Comparison of ENCODE assay signal across 8 cellular contexts in the genomic region with DNA sequence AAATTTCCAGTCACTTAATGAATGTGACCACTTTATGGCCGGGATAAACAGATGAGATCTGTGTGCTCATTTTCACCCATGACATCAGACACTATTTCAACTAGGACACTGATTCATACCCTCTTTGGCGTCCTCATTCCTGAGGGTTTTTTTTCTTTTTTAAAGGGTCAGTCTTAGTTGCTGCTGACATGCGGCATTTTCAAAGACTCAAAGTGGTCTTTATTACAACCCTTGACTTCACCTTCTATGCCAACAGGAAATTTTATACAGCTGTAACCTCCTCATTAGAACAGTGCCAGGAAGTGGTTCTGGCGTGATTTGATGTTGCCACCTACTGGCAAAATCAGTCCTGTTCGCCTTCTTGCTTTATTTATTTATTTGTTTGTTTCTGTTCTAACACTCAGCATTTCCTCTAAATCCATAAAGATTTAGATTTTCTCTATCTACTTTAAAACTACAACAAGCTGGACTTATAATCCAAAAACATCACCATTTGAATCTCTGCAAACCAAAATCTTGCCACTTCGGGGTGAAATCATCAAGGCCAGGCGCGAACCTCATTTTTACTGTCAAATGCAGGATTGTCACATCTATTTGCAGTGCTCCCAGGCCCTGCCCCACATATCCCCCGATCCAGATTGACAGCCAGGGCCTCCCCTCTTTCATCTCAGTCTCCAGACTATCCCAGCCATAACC.
A peak's percentile ranks its signal among the peaks of the same experiment; 100 is the strongest.
DNase-seq lines count a peak whose midpoint lies in the region; ATAC-seq and TF ChIP-seq lines count a peak whose summit lies in the region.

No MANE protein-coding gene starts in this region.

- H3K4me1 Mint-ChIP-seq in stimulated activated naive CD8-positive, alpha-beta T cell treated with anti-CD3 and anti-CD28 coated beads, Interleukin-15, amount 100 ng/mL, for 72 hours = no peaks in the 10 kb centered on the region
- no peaks in the 10 kb centered on the region for H3K4me1 Mint-ChIP-seq in activated T-helper 17 cell treated with anti-CD3 and anti-CD28 coated beads, Interleukin-2, amount 50 U/mL, for 72 hours

- no peaks in the 10 kb centered on the region for H3K27me3 ChIP-seq in MG63

- no peaks in the 10 kb centered on the region for H3K9me3 ChIP-seq in MG63

- peaks cover 15 to 21% of the 10 kb centered on the region in 2 donors for H3K9me3 Mint-ChIP-seq in stimulated activated naive CD8-positive, alpha-beta T cell treated with anti-CD3 and anti-CD28 coated beads, Interleukin-15, amount 100 ng/mL, for 72 hours
- peaks cover 20% of the 10 kb centered on the region for H3K9me3 Mint-ChIP-seq in activated T-helper 17 cell treated with anti-CD3 and anti-CD28 coated beads, Interleukin-2, amount 50 U/mL, for 72 hours

- no peak overlapping the region for H3K4me3 Mint-ChIP-seq in stimulated activated naive CD8-positive, alpha-beta T cell treated with anti-CD3 and anti-CD28 coated beads, Interleukin-15, amount 100 ng/mL, for 72 hours
- H3K4me3 Mint-ChIP-seq in activated T-helper 17 cell treated with anti-CD3 and anti-CD28 coated beads, Interleukin-2, amount 50 U/mL, for 72 hours = no peak overlapping the region

- ATAC-seq in stimulated activated naive CD8-positive, alpha-beta T cell treated with anti-CD3 and anti-CD28 coated beads, Interleukin-15, amount 100 ng/mL, for 72 hours = no peak
- ATAC-seq in HG03442 (IDR thresholded peaks at IDR 0.05; ENCODE audit: unreplicated experiment) = no peak
- no peak for ATAC-seq in activated T-helper 17 cell treated with anti-CD3 and anti-CD28 coated beads, Interleukin-2, amount 50 U/mL, for 72 hours (replicated peaks)

- H3K4me3 ChIP-seq in MG63 = no peak overlapping the region

- peak; percentile 47 for TF ChIP-seq CTCF in AG09319 (IDR thresholded peaks at IDR 0.05; ENCODE audit: low read depth, low read length)

- DNase-seq in AG09319 (ENCODE audit: extremely low read depth, low read depth) = no peak
- DNase-seq in MG63 = peak; percentile 31
- DNase-seq in anterior cingulate cortex (lab: John Stamatoyannopoulos, UW) = peak in 38 of 58 donors; percentile 8 to 74 (median 33)
- DNase-seq in kidney tubule cell (ENCODE audit: low spot score) = peak; percentile 62
- DNase-seq in stimulated activated CD4-positive, alpha-beta T cell treated with anti-CD3 and anti-CD28 coated beads, Interleukin-4, amount 100 ng/mL, for 4 hours = no peak
- DNase-seq in stimulated activated naive CD8-positive, alpha-beta T cell treated with anti-CD3 and anti-CD28 coated beads, Interleukin-15, amount 100 ng/mL, for 72 hours = no peak

- H3K27ac Mint-ChIP-seq in stimulated activated naive CD8-positive, alpha-beta T cell treated with anti-CD3 and anti-CD28 coated beads, Interleukin-15, amount 100 ng/mL, for 72 hours = peak overlapping the region in 1 of 2 donors; percentile 75
- no peak overlapping the region for H3K27ac Mint-ChIP-seq in activated T-helper 17 cell treated with anti-CD3 and anti-CD28 coated beads, Interleukin-2, amount 50 U/mL, for 72 hours

- H3K27me3 Mint-ChIP-seq in stimulated activated naive CD8-positive, alpha-beta T cell treated with anti-CD3 and anti-CD28 coated beads, Interleukin-15, amount 100 ng/mL, for 72 hours = no peaks in the 10 kb centered on the region
- H3K27me3 Mint-ChIP-seq in activated T-helper 17 cell treated with anti-CD3 and anti-CD28 coated beads, Interleukin-2, amount 50 U/mL, for 72 hours = no peaks in the 10 kb centered on the region

- no peaks in the 10 kb centered on the region for H3K36me3 Mint-ChIP-seq in activated T-helper 17 cell treated with anti-CD3 and anti-CD28 coated beads, Interleukin-2, amount 50 U/mL, for 72 hours (ENCODE audit: low read depth)

- H3K36me3 ChIP-seq in MG63 = no peaks in the 10 kb centered on the region

Comparison
In these comparisons a context has a peak if more than half of its experiments do, and no peak if none do; other contexts are left out.
1. DNase-seq: peak in MG63 (single experiment), anterior cingulate cortex (38 of 58) and kidney tubule cell (single experiment); none in AG09319 (single experiment), stimulated activated CD4-positive, alpha-beta T cell treated with anti-CD3 and anti-CD28 coated beads, Interleukin-4, amount 100 ng/mL, for 4 hours (0 of 2) and stimulated activated naive CD8-positive, alpha-beta T cell treated with anti-CD3 and anti-CD28 coated beads, Interleukin-15, amount 100 ng/mL, for 72 hours (0 of 2).